ENCODE assay signal across 20 cellular contexts in genomic region chr4:56790566-56791175, GRCh38. TPM values are rescaled to one million over a fixed set of nuclear protein-coding genes. Genes with fewer than 3 reads are reported as not detected.
DNase-seq lines count a peak whose midpoint lies in the region; ATAC-seq and TF ChIP-seq lines count a peak whose summit lies in the region.
"Had no signal": no experiment of that assay in that cellular context is flagged by ENCODE, and none has a peak within 500 bp of the region (broad histone marks: within the 10 kb centered on the region; RNA-seq: fewer than 3 reads in every experiment).

No MANE protein-coding gene starts in this region.

- H3K4me1 ChIP-seq in DOHH2 (ENCODE audit: control insufficient read depth, low read length) = peaks cover 36% of the 10 kb centered on the region
- no peaks in the 10 kb centered on the region for H3K4me1 ChIP-seq in uterus

- DNase-seq in fibroblast of gingiva (ENCODE audit: low read depth) (peak; percentile 54), uterus (no peak)
- DNase-seq: C1 segment of cervical spinal cord, COR-L47, DMS153, GOT3, HFFc6, MG63, NCI-H1105, NCI-H187, NCI-H748 treated with DMSO at 0.1 percent for 48 hours, PC-9, T-helper 1 cell had no signal

- no peaks in the 10 kb centered on the region for H3F3A ChIP-seq in DOHH2 (ENCODE audit: control insufficient read depth, insufficient read depth)

- TF ChIP-seq POLR2A in uterus (IDR thresholded peaks at IDR 0.05) = no peak

- H3K79me2 ChIP-seq in DOHH2 (ENCODE audit: control insufficient read depth, low read length) = no peaks in the 10 kb centered on the region

- H3K4me3 ChIP-seq in DOHH2 (ENCODE audit: low read length) (peak overlapping the region; percentile 26), uterus (no peak overlapping the region)
- H3K4me3 ChIP-seq: MG63, PC-9 had no signal

- H3K27ac ChIP-seq in DOHH2 (ENCODE audit: low read depth, low read length) (peak overlapping the region; percentile 54), uterus (no peak overlapping the region)
- H3K27ac ChIP-seq: 22Rv1, PC-9 had no signal

- intact Hi-C loops in uterus (cut with DNase I; ENCODE audit: low total_unique reads) = no loop called here

- TF ChIP-seq CTCF in DOHH2 (IDR thresholded peaks at IDR 0.05; ENCODE audit: low read depth, low read length, poor library complexity, severe bottlenecking) = no peak
- TF ChIP-seq CTCF in uterus (IDR thresholded peaks at IDR 0.05) = no peak

- peak; percentile 33 for ATAC-seq in GM19372 (IDR thresholded peaks at IDR 0.05; ENCODE audit: low read depth, unreplicated experiment)
- peak; percentile 21 for ATAC-seq in HG02885 (IDR thresholded peaks at IDR 0.05; ENCODE audit: poor library complexity, unreplicated experiment)
- ATAC-seq in GM21737 (IDR thresholded peaks at IDR 0.05; ENCODE audit: unreplicated experiment) = no peak
- ATAC-seq in GM18870 (IDR thresholded peaks at IDR 0.05; ENCODE audit: unreplicated experiment) = no peak
- ATAC-seq in HG03135 (IDR thresholded peaks at IDR 0.05; ENCODE audit: unreplicated experiment) = no peak

- H3K4me2 ChIP-seq in DOHH2 (ENCODE audit: low read length) = peak overlapping the region; percentile 45
- H3K4me2 ChIP-seq: PC-9 had no signal

- no peaks in the 10 kb centered on the region for H3K9me2 ChIP-seq in DOHH2 (replicated peaks; ENCODE audit: control insufficient read depth, low read length)

- H3K36me3 ChIP-seq in DOHH2 (ENCODE audit: control insufficient read depth, low read length) (no peaks in the 10 kb centered on the region), uterus (no peaks in the 10 kb centered on the region)
- H3K36me3 ChIP-seq: MG63 had no signal

- H4K20me1 ChIP-seq in DOHH2 (ENCODE audit: control insufficient read depth, insufficient read depth, low read depth, low read length) = no peaks in the 10 kb centered on the region

- H3K9me3 ChIP-seq in DOHH2 (ENCODE audit: control insufficient read depth, insufficient read depth, low read length) (no peaks in the 10 kb centered on the region), uterus (no peaks in the 10 kb centered on the region)
- H3K9me3 ChIP-seq: MG63 had no signal

- H3K27me3 ChIP-seq in DOHH2 (ENCODE audit: control insufficient read depth, low read length) (no peaks in the 10 kb centered on the region), uterus (no peaks in the 10 kb centered on the region)
- H3K27me3 ChIP-seq: MG63 had no signal

RNA-seq across cellular contexts. Expression of gene SPINK2, which starts 30.8 kb away (rescaled TPM):
- not detected for total RNA-seq in uterus
- total RNA-seq: HFFc6, PC-9 had no signal

Comparison
In these comparisons a context has a peak if more than half of its experiments do, and no peak if none do; other contexts are left out.
1. ATAC-seq: peak in GM19372 (single experiment) and HG02885 (single experiment); none in GM21737 (single experiment), GM18870 (single experiment) and HG03135 (single experiment).